Comparison of ENCODE assay signal across 1 cellular context in the genomic region with DNA sequence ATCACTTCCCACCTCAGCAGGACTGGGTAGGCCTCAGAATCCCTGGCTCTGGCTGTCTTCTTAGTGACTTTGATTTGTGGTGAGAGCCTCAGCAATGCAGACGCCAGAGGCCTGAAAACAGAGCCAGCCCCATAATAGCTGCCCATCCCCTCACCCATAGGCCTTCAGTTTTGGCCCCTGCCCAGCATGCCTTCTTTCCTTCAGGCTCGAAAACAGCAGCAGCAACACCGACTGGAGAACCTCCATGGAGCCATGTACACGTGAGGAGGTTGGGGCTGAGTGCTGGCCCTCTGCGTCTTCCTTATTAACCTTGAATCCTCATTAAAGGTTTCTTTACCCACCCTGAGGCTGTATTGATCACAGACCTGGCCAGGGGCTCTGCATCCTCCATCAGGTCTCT.
TF ChIP-seq lines count a peak whose summit lies in the region.

No MANE protein-coding gene starts in this region.

TF ChIP-seq in WTC11, 78 proteins besides CTCF, POLR2A, EP300 and RAD21 (continued from another document):
- TF ChIP-seq ZNF532 (CRISPR knock-in tag; IDR thresholded peaks at IDR 0.05; ENCODE audit: borderline replicate concordance) (no peak), E2F5 (CRISPR knock-in tag; IDR thresholded peaks at IDR 0.05) (no peak), IRF2 (CRISPR knock-in tag; IDR thresholded peaks at IDR 0.05; ENCODE audit: borderline replicate concordance, low read depth) (no peak), GABPB1 (CRISPR knock-in tag; IDR thresholded peaks at IDR 0.05) (no peak), ZNF281 (CRISPR knock-in tag; IDR thresholded peaks at IDR 0.05) (no peak), SP1 (CRISPR knock-in tag; conservative IDR thresholded peaks at IDR 0.05) (no peak), NR2C2 (CRISPR knock-in tag; IDR thresholded peaks at IDR 0.05) (no peak), ZNF138 (CRISPR knock-in tag; conservative IDR thresholded peaks at IDR 0.05) (no peak), KAT7 (CRISPR knock-in tag; IDR thresholded peaks at IDR 0.05; ENCODE audit: borderline replicate concordance) (no peak), ZNF396 (CRISPR knock-in tag; IDR thresholded peaks at IDR 0.05; ENCODE audit: borderline replicate concordance) (no peak), SOX15 (CRISPR knock-in tag; IDR thresholded peaks at IDR 0.05) (no peak), JUN (CRISPR knock-in tag; IDR thresholded peaks at IDR 0.05) (no peak), ZNF263 (CRISPR knock-in tag; IDR thresholded peaks at IDR 0.05; ENCODE audit: low read depth) (no peak)
- TF ChIP-seq, protein P1, sequence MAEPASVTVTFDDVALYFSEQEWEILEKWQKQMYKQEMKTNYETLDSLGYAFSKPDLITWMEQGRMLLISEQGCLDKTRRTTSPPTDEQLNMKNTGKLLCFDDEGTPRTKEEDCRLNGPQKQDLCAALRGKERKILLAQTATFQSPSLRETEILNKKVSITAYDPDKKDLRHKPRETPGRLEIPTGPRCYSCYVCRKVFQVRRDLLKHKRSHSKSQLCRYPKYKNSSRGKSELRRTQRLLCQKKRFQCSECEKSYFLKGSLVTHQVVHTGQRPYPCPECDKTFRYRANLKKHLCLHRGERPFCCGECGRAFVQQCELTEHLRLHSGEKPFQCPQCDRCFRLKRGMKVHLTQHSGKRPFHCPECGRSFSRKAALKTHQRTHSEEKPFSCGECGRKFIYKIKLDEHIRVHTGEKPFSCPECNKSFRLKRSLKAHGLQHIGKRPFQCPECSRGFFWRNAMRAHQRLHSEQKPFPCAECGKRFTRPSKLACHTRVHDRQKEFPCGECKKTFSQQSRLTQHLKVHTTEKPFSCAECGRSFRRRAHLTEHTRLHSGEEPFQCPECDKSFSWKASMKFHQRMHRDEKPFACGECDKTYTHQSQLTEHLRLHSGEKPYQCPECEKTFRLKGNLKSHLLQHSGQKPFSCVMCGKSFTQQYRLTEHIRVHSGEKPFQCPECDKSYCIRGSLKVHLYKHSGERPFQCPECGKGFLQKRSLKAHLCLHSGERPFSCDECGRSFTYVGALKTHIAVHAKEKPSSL (CRISPR knock-in tag; conservative IDR thresholded peaks at IDR 0.05) = no peak
- TF ChIP-seq, protein P2, sequence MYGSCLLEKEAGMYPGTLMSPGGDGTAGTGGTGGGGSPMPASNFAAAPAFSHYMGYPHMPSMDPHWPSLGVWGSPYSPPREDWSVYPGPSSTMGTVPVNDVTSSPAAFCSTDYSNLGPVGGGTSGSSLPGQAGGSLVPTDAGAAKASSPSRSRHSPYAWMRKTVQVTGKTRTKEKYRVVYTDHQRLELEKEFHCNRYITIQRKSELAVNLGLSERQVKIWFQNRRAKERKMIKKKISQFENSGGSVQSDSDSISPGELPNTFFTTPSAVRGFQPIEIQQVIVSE (CRISPR knock-in tag; IDR thresholded peaks at IDR 0.05; ENCODE audit: borderline replicate concordance) = no peak
